1 cellular context compared by ENCODE assay signal in genomic region chr6:44109212-44109611, GRCh38.
TF ChIP-seq lines count a peak whose summit lies in the region.

No MANE protein-coding gene starts in this region.

TF ChIP-seq in HepG2, 621 proteins besides CTCF, POLR2A, EP300 and RAD21:
- peak; percentile 15; the same call in 1 of the 2 replicates for TF ChIP-seq POLR2AphosphoS5 (IDR thresholded peaks at IDR 0.05; ENCODE audit: low read depth, low read length)
- peak; percentile 45 for TF ChIP-seq AGO2 (optimal IDR thresholded peaks at IDR 0.05; ENCODE audit: low read depth, low read length)
- peak; percentile 56 for TF ChIP-seq RBM22 (optimal IDR thresholded peaks at IDR 0.05; ENCODE audit: low read length)
- TF ChIP-seq ZNF564 (CRISPR knock-in tag; IDR thresholded peaks at IDR 0.05) = no peak
TF ChIP-seq in HepG2: peak in this region for 3.
